In genomic region chr12:65510584-65511050, GRCh38 we compare ENCODE assay signal across 1 cellular context.
TF ChIP-seq lines count a peak whose summit lies in the region.

No MANE protein-coding gene starts in this region.

TF ChIP-seq in HepG2, 621 proteins besides CTCF, POLR2A, EP300 and RAD21 (continued from another document and continues in another):
- TF ChIP-seq, protein P1, sequence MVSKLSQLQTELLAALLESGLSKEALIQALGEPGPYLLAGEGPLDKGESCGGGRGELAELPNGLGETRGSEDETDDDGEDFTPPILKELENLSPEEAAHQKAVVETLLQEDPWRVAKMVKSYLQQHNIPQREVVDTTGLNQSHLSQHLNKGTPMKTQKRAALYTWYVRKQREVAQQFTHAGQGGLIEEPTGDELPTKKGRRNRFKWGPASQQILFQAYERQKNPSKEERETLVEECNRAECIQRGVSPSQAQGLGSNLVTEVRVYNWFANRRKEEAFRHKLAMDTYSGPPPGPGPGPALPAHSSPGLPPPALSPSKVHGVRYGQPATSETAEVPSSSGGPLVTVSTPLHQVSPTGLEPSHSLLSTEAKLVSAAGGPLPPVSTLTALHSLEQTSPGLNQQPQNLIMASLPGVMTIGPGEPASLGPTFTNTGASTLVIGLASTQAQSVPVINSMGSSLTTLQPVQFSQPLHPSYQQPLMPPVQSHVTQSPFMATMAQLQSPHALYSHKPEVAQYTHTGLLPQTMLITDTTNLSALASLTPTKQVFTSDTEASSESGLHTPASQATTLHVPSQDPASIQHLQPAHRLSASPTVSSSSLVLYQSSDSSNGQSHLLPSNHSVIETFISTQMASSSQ (IDR thresholded peaks at IDR 0.05; ENCODE audit: low read depth): no peak
- TF ChIP-seq, protein P1 (CRISPR knock-in tag; IDR thresholded peaks at IDR 0.05; ENCODE audit: borderline replicate concordance): no peak
- TF ChIP-seq ZMAT3 (CRISPR knock-in tag; conservative IDR thresholded peaks at IDR 0.05) (no peak), ZNF317 (CRISPR knock-in tag; IDR thresholded peaks at IDR 0.05) (no peak), ZNF616 (CRISPR knock-in tag; IDR thresholded peaks at IDR 0.05; ENCODE audit: low read depth) (no peak), PHF21A (CRISPR knock-in tag; IDR thresholded peaks at IDR 0.05) (peak; percentile 50), NFRKB (IDR thresholded peaks at IDR 0.05) (no peak), HDAC1 (CRISPR knock-in tag; IDR thresholded peaks at IDR 0.05) (no peak), ZNF44 (CRISPR knock-in tag; IDR thresholded peaks at IDR 0.05) (no peak), ZSCAN30 (CRISPR knock-in tag; IDR thresholded peaks at IDR 0.05) (no peak), KLF15 (CRISPR knock-in tag; IDR thresholded peaks at IDR 0.05; ENCODE audit: borderline replicate concordance) (no peak), KDM5B (CRISPR knock-in tag; IDR thresholded peaks at IDR 0.05; ENCODE audit: borderline replicate concordance) (peak; percentile 54; the same call in 1 of the 2 replicates), SATB2 (CRISPR knock-in tag; IDR thresholded peaks at IDR 0.05) (0 out of 2 replicates have a peak, but pooled peaks have one; percentile 29), ZBTB40 (IDR thresholded peaks at IDR 0.05) (no peak), ZBTB40 (CRISPR knock-in tag; IDR thresholded peaks at IDR 0.05) (peak; percentile 48; the same call in 1 of the 2 replicates), SCMH1 (CRISPR knock-in tag; IDR thresholded peaks at IDR 0.05; ENCODE audit: borderline replicate concordance) (no peak), SRSF9 (IDR thresholded peaks at IDR 0.05; ENCODE audit: borderline replicate concordance, insufficient read depth, low read depth, low read length, poor library complexity, severe bottlenecking) (no peak), NFYC (CRISPR knock-in tag; IDR thresholded peaks at IDR 0.05) (no peak; the same call in 1 of the 2 replicates), NKX3-1 (CRISPR knock-in tag; IDR thresholded peaks at IDR 0.05) (0 out of 2 replicates have a peak, but pooled peaks have one; percentile 52), ZBTB21 (CRISPR knock-in tag; IDR thresholded peaks at IDR 0.05) (no peak), KDM4B (CRISPR knock-in tag; IDR thresholded peaks at IDR 0.05) (no peak; the same call in 1 of the 2 replicates), GATAD1 (CRISPR knock-in tag; IDR thresholded peaks at IDR 0.05) (no peak), HBP1 (CRISPR knock-in tag; IDR thresholded peaks at IDR 0.05; ENCODE audit: low read depth) (no peak), ZFP36 (IDR thresholded peaks at IDR 0.05; ENCODE audit: borderline replicate concordance, low read depth, low read length, partially characterized antibody) (no peak), ZBTB38 (CRISPR knock-in tag; IDR thresholded peaks at IDR 0.05) (no peak), MEIS1 (CRISPR knock-in tag; IDR thresholded peaks at IDR 0.05; ENCODE audit: borderline replicate concordance) (no peak)
- TF ChIP-seq, protein P2, sequence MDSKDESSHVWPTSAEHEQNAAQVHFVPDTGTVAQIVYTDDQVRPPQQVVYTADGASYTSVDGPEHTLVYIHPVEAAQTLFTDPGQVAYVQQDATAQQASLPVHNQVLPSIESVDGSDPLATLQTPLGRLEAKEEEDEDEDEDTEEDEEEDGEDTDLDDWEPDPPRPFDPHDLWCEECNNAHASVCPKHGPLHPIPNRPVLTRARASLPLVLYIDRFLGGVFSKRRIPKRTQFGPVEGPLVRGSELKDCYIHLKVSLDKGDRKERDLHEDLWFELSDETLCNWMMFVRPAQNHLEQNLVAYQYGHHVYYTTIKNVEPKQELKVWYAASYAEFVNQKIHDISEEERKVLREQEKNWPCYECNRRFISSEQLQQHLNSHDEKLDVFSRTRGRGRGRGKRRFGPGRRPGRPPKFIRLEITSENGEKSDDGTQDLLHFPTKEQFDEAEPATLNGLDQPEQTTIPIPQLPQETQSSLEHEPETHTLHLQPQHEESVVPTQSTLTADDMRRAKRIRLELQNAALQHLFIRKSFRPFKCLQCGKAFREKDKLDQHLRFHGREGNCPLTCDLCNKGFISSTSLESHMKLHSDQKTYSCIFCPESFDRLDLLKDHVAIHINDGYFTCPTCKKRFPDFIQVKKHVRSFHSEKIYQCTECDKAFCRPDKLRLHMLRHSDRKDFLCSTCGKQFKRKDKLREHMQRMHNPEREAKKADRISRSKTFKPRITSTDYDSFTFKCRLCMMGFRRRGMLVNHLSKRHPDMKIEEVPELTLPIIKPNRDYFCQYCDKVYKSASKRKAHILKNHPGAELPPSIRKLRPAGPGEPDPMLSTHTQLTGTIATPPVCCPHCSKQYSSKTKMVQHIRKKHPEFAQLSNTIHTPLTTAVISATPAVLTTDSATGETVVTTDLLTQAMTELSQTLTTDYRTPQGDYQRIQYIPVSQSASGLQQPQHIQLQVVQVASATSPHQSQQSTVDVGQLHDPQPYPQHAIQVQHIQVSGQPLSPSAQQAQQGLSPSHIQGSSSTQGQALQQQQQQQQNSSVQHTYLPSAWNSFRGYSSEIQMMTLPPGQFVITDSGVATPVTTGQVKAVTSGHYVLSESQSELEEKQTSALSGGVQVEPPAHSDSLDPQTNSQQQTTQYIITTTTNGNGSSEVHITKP (CRISPR knock-in tag; IDR thresholded peaks at IDR 0.05; ENCODE audit: low read depth): no peak
- TF ChIP-seq, protein P3, sequence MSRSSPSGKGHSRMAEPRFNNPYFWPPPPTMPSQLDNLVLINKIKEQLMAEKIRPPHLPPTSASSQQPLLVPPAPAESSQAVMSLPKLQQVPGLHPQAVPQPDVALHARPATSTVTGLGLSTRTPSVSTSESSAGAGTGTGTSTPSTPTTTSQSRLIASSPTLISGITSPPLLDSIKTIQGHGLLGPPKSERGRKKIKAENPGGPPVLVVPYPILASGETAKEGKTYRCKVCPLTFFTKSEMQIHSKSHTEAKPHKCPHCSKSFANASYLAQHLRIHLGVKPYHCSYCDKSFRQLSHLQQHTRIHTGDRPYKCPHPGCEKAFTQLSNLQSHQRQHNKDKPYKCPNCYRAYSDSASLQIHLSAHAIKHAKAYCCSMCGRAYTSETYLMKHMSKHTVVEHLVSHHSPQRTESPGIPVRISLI (CRISPR knock-in tag; IDR thresholded peaks at IDR 0.05; ENCODE audit: borderline replicate concordance): 0 out of 2 replicates have a peak, but pooled peaks have one; percentile 14
- TF ChIP-seq, protein P4, sequence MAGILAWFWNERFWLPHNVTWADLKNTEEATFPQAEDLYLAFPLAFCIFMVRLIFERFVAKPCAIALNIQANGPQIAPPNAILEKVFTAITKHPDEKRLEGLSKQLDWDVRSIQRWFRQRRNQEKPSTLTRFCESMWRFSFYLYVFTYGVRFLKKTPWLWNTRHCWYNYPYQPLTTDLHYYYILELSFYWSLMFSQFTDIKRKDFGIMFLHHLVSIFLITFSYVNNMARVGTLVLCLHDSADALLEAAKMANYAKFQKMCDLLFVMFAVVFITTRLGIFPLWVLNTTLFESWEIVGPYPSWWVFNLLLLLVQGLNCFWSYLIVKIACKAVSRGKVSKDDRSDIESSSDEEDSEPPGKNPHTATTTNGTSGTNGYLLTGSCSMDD (CRISPR knock-in tag; IDR thresholded peaks at IDR 0.05): no peak
- TF ChIP-seq, protein P5, sequence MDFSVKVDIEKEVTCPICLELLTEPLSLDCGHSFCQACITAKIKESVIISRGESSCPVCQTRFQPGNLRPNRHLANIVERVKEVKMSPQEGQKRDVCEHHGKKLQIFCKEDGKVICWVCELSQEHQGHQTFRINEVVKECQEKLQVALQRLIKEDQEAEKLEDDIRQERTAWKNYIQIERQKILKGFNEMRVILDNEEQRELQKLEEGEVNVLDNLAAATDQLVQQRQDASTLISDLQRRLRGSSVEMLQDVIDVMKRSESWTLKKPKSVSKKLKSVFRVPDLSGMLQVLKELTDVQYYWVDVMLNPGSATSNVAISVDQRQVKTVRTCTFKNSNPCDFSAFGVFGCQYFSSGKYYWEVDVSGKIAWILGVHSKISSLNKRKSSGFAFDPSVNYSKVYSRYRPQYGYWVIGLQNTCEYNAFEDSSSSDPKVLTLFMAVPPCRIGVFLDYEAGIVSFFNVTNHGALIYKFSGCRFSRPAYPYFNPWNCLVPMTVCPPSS (IDR thresholded peaks at IDR 0.05): no peak
- TF ChIP-seq, protein P6, sequence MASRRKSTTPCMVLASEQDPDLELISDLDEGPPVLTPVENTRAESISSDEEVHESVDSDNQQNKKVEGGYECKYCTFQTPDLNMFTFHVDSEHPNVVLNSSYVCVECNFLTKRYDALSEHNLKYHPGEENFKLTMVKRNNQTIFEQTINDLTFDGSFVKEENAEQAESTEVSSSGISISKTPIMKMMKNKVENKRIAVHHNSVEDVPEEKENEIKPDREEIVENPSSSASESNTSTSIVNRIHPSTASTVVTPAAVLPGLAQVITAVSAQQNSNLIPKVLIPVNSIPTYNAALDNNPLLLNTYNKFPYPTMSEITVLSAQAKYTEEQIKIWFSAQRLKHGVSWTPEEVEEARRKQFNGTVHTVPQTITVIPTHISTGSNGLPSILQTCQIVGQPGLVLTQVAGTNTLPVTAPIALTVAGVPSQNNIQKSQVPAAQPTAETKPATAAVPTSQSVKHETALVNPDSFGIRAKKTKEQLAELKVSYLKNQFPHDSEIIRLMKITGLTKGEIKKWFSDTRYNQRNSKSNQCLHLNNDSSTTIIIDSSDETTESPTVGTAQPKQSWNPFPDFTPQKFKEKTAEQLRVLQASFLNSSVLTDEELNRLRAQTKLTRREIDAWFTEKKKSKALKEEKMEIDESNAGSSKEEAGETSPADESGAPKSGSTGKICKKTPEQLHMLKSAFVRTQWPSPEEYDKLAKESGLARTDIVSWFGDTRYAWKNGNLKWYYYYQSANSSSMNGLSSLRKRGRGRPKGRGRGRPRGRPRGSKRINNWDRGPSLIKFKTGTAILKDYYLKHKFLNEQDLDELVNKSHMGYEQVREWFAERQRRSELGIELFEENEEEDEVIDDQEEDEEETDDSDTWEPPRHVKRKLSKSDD (CRISPR knock-in tag; IDR thresholded peaks at IDR 0.05; ENCODE audit: low read depth): no peak
